ENCODE assay signal across 1 cellular context in genomic region chr9:130681769-130682489, GRCh38.
TF ChIP-seq lines count a peak whose summit lies in the region.

No MANE protein-coding gene starts in this region.

TF ChIP-seq in HepG2, 621 proteins besides CTCF, POLR2A, EP300 and RAD21 (continued from another document and continues in another):
- TF ChIP-seq ZNF782 (CRISPR knock-in tag; IDR thresholded peaks at IDR 0.05; ENCODE audit: borderline replicate concordance) = 0 out of 2 replicates have a peak, but pooled peaks have one; percentile 25
- TF ChIP-seq CEBPB (IDR thresholded peaks at IDR 0.05; ENCODE audit: borderline replicate concordance, low read depth, low read length) = peak; percentile 8; the same call in 1 of the 2 replicates
- TF ChIP-seq ZFP91 (CRISPR knock-in tag; IDR thresholded peaks at IDR 0.05; ENCODE audit: borderline replicate concordance) = 0 out of 2 replicates have a peak, but pooled peaks have one; percentile 7
- TF ChIP-seq ZNF18 (CRISPR knock-in tag; IDR thresholded peaks at IDR 0.05; ENCODE audit: insufficient replicate concordance) = no peak
- TF ChIP-seq THAP7 (CRISPR knock-in tag; IDR thresholded peaks at IDR 0.05) = 0 out of 2 replicates have a peak, but pooled peaks have one; percentile 38
- peak; percentile 7 for TF ChIP-seq HNRNPLL (IDR thresholded peaks at IDR 0.05; ENCODE audit: low read depth, low read length, poor library complexity, severe bottlenecking)
- 0 out of 2 replicates have a peak, but pooled peaks have one; percentile 7 for TF ChIP-seq KMT2B (CRISPR knock-in tag; IDR thresholded peaks at IDR 0.05)
- TF ChIP-seq MTA1 (CRISPR knock-in tag; IDR thresholded peaks at IDR 0.05; ENCODE audit: borderline replicate concordance) = peak; percentile 26; the same call in 1 of the 2 replicates
- no peak for TF ChIP-seq CREB1 (IDR thresholded peaks at IDR 0.05)
- TF ChIP-seq CREB1 (CRISPR knock-in tag; IDR thresholded peaks at IDR 0.05) = no peak
- TF ChIP-seq ZSCAN25 (CRISPR knock-in tag; IDR thresholded peaks at IDR 0.05) = 0 out of 2 replicates have a peak, but pooled peaks have one; percentile 37
- no peak for TF ChIP-seq ZHX1 (CRISPR knock-in tag; IDR thresholded peaks at IDR 0.05; ENCODE audit: low read depth)
- no peak for TF ChIP-seq HOXD1 (CRISPR knock-in tag; IDR thresholded peaks at IDR 0.05)
- TF ChIP-seq HDAC2 (CRISPR knock-in tag; IDR thresholded peaks at IDR 0.05) = 0 out of 2 replicates have a peak, but pooled peaks have one; percentile 6
- 0 out of 2 replicates have a peak, but pooled peaks have one; percentile 12 for TF ChIP-seq SAP130 (CRISPR knock-in tag; IDR thresholded peaks at IDR 0.05; ENCODE audit: low read depth)
- 0 out of 2 replicates have a peak, but pooled peaks have one; percentile 36 for TF ChIP-seq NFIB (CRISPR knock-in tag; IDR thresholded peaks at IDR 0.05; ENCODE audit: borderline replicate concordance)
- TF ChIP-seq PATZ1 (CRISPR knock-in tag; IDR thresholded peaks at IDR 0.05) = peak; percentile 64; the same call in 1 of the 2 replicates
- TF ChIP-seq TBX2 (CRISPR knock-in tag; IDR thresholded peaks at IDR 0.05; ENCODE audit: borderline replicate concordance) = peak; percentile 25; the same call in 1 of the 2 replicates
- TF ChIP-seq ZNF740 (CRISPR knock-in tag; IDR thresholded peaks at IDR 0.05) = no peak
- peak; percentile 1; the same call in 1 of the 2 replicates for TF ChIP-seq ZFY (CRISPR knock-in tag; IDR thresholded peaks at IDR 0.05)
- TF ChIP-seq ZNF124 (CRISPR knock-in tag; IDR thresholded peaks at IDR 0.05) = no peak
- TF ChIP-seq UBTF (CRISPR knock-in tag; IDR thresholded peaks at IDR 0.05) = peak; percentile 33
- 0 out of 2 replicates have a peak, but pooled peaks have one; percentile 24 for TF ChIP-seq CBX5 (CRISPR knock-in tag; IDR thresholded peaks at IDR 0.05; ENCODE audit: borderline replicate concordance)
- peak; percentile 24; the same call in 1 of the 2 replicates for TF ChIP-seq ZNF800 (CRISPR knock-in tag; IDR thresholded peaks at IDR 0.05)
- peak; percentile 73; the same call in 1 of the 2 replicates for TF ChIP-seq IRF9 (CRISPR knock-in tag; IDR thresholded peaks at IDR 0.05; ENCODE audit: borderline replicate concordance)
- peak; percentile 69 for TF ChIP-seq ZNF629 (CRISPR knock-in tag; conservative IDR thresholded peaks at IDR 0.05)
- TF ChIP-seq ZNF350 (CRISPR knock-in tag; IDR thresholded peaks at IDR 0.05; ENCODE audit: borderline replicate concordance, low read depth) = peak; percentile 71; the same call in 1 of the 2 replicates
- peak; percentile 50 for TF ChIP-seq ZNF687 (CRISPR knock-in tag; IDR thresholded peaks at IDR 0.05)
- peak; percentile 10; the same call in 1 of the 2 replicates for TF ChIP-seq ZNF232 (CRISPR knock-in tag; IDR thresholded peaks at IDR 0.05; ENCODE audit: borderline replicate concordance)
- TF ChIP-seq ZNF772 (CRISPR knock-in tag; IDR thresholded peaks at IDR 0.05) = peak; percentile 48; the same call in 1 of the 2 replicates
- TF ChIP-seq ZNF562 (CRISPR knock-in tag; IDR thresholded peaks at IDR 0.05; ENCODE audit: borderline replicate concordance) = no peak
- TF ChIP-seq BCL3 (CRISPR knock-in tag; IDR thresholded peaks at IDR 0.05) = peak; percentile 30; the same call in 1 of the 2 replicates
- TF ChIP-seq ZNF501 (CRISPR knock-in tag; IDR thresholded peaks at IDR 0.05) = 0 out of 2 replicates have a peak, but pooled peaks have one; percentile 50
- 0 out of 2 replicates have a peak, but pooled peaks have one; percentile 3 for TF ChIP-seq ZMYM3 (CRISPR knock-in tag; IDR thresholded peaks at IDR 0.05)
- TF ChIP-seq RXRA (CRISPR knock-in tag; IDR thresholded peaks at IDR 0.05) = peak; percentile 44; the same call in 1 of the 2 replicates
